ENCODE assay signal across 8 cellular contexts in the genomic region with DNA sequence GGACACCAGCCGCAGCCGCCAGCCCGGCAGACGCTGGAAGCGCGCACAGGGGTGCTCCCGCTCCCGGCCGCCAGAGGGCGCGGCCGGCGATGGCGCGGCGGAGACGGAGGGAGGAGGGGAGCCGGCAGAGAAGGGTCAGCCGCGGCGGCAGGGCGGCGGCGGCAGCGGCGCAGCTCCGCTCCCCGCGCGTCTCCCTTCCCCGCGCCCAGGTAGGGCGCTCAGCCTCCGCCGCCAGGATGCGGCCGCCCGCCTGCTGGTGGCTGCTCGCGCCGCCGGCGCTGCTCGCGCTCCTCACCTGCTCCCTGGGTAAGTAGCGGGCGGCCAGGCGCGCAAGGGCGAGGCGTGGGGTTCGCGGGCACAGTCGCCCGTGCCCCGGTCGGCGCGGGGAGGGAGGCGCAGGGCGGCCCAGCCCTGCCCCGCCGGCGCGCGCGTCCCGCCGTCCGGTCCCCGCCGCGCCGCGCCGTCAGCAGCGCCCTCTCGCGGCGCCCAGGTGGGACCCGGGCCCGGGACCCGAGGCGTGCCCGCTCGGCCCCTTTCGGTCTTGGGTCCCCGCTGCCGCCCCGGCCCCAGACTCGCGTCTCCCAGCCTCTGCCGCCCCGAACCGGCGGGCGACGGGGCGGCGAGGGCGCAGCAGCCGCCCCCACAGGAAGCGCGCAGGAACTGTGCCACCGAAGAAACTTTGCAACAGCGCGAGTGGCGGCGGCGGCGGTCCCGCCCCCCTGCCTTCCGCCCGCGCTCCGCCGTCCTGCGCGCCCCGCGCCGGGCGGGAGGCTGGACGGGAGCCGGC. TPM values are rescaled to one million over a fixed set of nuclear protein-coding genes. Genes with fewer than 3 reads are reported as not detected.
DNase-seq lines count a peak whose midpoint lies in the region; TF ChIP-seq lines count a peak whose summit lies in the region.

A gene (plus strand): TSS at position 127 of the 787 bp plus-strand sequence. CDS start 110 bp downstream, at position 237.

- 1% methylated on average over 96 of the region's 125 CpGs; no CpG with 5 or more reads in 1 of the 2 donors for WGBS in transverse colon (ENCODE audit: low coverage in 1 of 2), 2 donors

- H3K36me3 ChIP-seq in HAP-1 (replicated peaks) (no peaks in the 10 kb centered on the region), MG63 (no peaks in the 10 kb centered on the region), adipocyte (ENCODE audit: control insufficient read depth, insufficient read depth, low read length, severe bottlenecking) (no peaks in the 10 kb centered on the region), transverse colon (no peaks in the 10 kb centered on the region)

- H3K4me1 ChIP-seq in HAP-1 (peaks cover 6% of the 10 kb centered on the region), adipocyte (ENCODE audit: control insufficient read depth, insufficient read depth, low read length) (peaks cover 40% of the 10 kb centered on the region), transverse colon (peaks cover 3 to 15% (median 8%) of the 10 kb centered on the region in 4 donors)

- peak within 1 kb of the TSS; percentile 95 to 99 (median 97) for H3K27ac ChIP-seq in transverse colon

- H3K4me3 ChIP-seq in GM08714 (ENCODE audit: low read length) = peak within 1 kb of the TSS; percentile 94
- peak within 1 kb of the TSS; percentile 51 for H3K4me3 ChIP-seq in HAP-1
- H3K4me3 ChIP-seq in MG63 = peak within 1 kb of the TSS; percentile 64
- peak within 1 kb of the TSS; percentile 83 for H3K4me3 ChIP-seq in adipocyte (ENCODE audit: low read length)
- H3K4me3 ChIP-seq in transverse colon = peak within 1 kb of the TSS; percentile 86 to 95 (median 91)

- H3K9me3 ChIP-seq in HAP-1 (no peaks in the 10 kb centered on the region), MG63 (no peaks in the 10 kb centered on the region), adipocyte (ENCODE audit: control insufficient read depth, low read length) (no peaks in the 10 kb centered on the region), transverse colon (no peaks in the 10 kb centered on the region)

- no peak for TF ChIP-seq POLR2A in transverse colon (IDR thresholded peaks at IDR 0.05)

- DNase-seq in HAP-1 (ENCODE audit: low spot score in 2 of 2) = peak; percentile 80 to 83
- peak; percentile 70 for DNase-seq in MG63
- peak; percentile 60 to 76 for DNase-seq in SW 1271 (lab: John Stamatoyannopoulos, UW)
- DNase-seq in adipocyte (ENCODE audit: low read depth) = peak; percentile 89
- DNase-seq in cardiac septum (ENCODE audit: low spot score) = peak; percentile 93
- DNase-seq in pons (ENCODE audit: low spot score) = peak; percentile 60
- DNase-seq in transverse colon = peak; percentile 85

- peak within 1 kb of the TSS; percentile 91 for H3K9ac ChIP-seq in adipocyte (ENCODE audit: low read length)

- in situ Hi-C loops in HAP-1 (cut with MboI; ENCODE audit: low sequenced_read_pairs) = no loop called here
- in situ Hi-C loops in transverse colon (cut with MboI; ENCODE audit: low pct_ligation_motif_present in 1 of 4, low pct_unique_long_range_greater_than_20kb in 1 of 4, low sequenced_read_pairs in 3 of 4) = no loop called here

- H3K27me3 ChIP-seq in HAP-1 (ENCODE audit: low read depth) (no peaks in the 10 kb centered on the region), MG63 (no peaks in the 10 kb centered on the region), adipocyte (replicated peaks; ENCODE audit: control insufficient read depth, insufficient read depth, low read length) (no peaks in the 10 kb centered on the region), transverse colon (no peaks in the 10 kb centered on the region)

- no peak for TF ChIP-seq EP300 in transverse colon (IDR thresholded peaks at IDR 0.05; ENCODE audit: low read depth)

- TF ChIP-seq CTCF in transverse colon (IDR thresholded peaks at IDR 0.05) = peak in 3 of 5 experiments; percentile 72 to 89 (median 82)

- intact Hi-C loops in cardiac septum (cut with DNase I) = loop anchor here (2.0 kb wide), 2 partner anchors 37 to 225 kb away; no protein-coding TSS in a partner anchor
- intact Hi-C loops in transverse colon (cut with DNase I; ENCODE audit: low total_unique reads) = loop anchor here (2.0 kb wide), 1 partner anchor 37 kb away; no protein-coding TSS in a partner anchor

RNA-seq across cellular contexts. Expression of the gene that starts here (rescaled TPM):
- total RNA-seq in MG63 (2014; rRNA removed; shearing (Covaris generic); ENCODE audit: low replicate concordance) = 12.5 and 23.3 TPM in 2 replicates
- 17.5 TPM for total RNA-seq in cardiac septum
- 1 to 10 TPM; 1.6 to 5.7 (median 3.9) TPM for total RNA-seq in transverse colon

Comparison
In these comparisons a context has a peak if more than half of its experiments do, and no peak if none do; other contexts are left out.
1. Peak in every context shown above with its lines: DNase-seq, H3K4me3 ChIP-seq and H3K27ac ChIP-seq.